ENCODE assay signal across 26 cellular contexts in genomic region chr18:40366521-40366920, GRCh38.
"Had no signal": no experiment of that assay in that cellular context is flagged by ENCODE, and none has a peak within 500 bp of the region (broad histone marks: within the 10 kb centered on the region; RNA-seq: fewer than 3 reads in every experiment).

No MANE protein-coding gene starts in this region.

- H3K27me3 ChIP-seq: MG63, Peyer's patch, SJCRH30 had no signal

- H3K27ac ChIP-seq: PC-9, Peyer's patch, SJCRH30, SK-N-MC had no signal

- H3K9me3 ChIP-seq: MG63, Peyer's patch, SJCRH30 had no signal

- H3K4me1 ChIP-seq: Peyer's patch, SJCRH30 had no signal

- DNase-seq: IMR-90; Karpas-422; KG1; MG63; NCI-H1092; NCI-H1105 treated with DMSO at 0.1 percent for 48 hours; NCI-H1417 treated with DMSO at 0.1 percent for 48 hours; NCI-H146; NCI-H1694 treated with DMSO at 0.1 percent for 48 hours; NCI-H1930; NCI-H2081; NCI-H2107; NCI-H2227 treated with DMSO at 0.1 percent for 48 hours; NCI-H510A; NCI-H524 treated with DMSO at 0.1 percent for 48 hours; NCI-H69; NCI-H774; NK-92 treated with Interleukin-12 subunit alpha and Interleukin-12 subunit beta, amount 100 ng/mL, for 24 hours; OCI-M1; PC-9; Peyer's patch; SHP77 treated with DMSO at 0.1 percent for 48 hours; SJCRH30 had no signal

- ATAC-seq: HepG2, Right ventricle myocardium inferior had no signal

- H3K4me3 ChIP-seq: MG63, PC-9, Peyer's patch, SJCRH30, SK-N-MC had no signal

- H3K36me3 ChIP-seq: MG63, Peyer's patch, SJCRH30 had no signal
